ENCODE assay signal across 22 cellular contexts in genomic region chr5:81283976-81284375, GRCh38. TPM values are rescaled to one million over a fixed set of nuclear protein-coding genes. Genes with fewer than 3 reads are reported as not detected.
DNase-seq lines count a peak whose midpoint lies in the region; ATAC-seq, FAIRE-seq and TF ChIP-seq lines count a peak whose summit lies in the region.
"Had no signal": no experiment of that assay in that cellular context is flagged by ENCODE, and none has a peak within 500 bp of the region (broad histone marks: within the 10 kb centered on the region; RNA-seq: fewer than 3 reads in every experiment).

No MANE protein-coding gene starts in this region.

- H2AFZ ChIP-seq in keratinocyte (ENCODE audit: control insufficient read depth, low read length), result no peak overlapping the region
- H2AFZ ChIP-seq: GM23248 had no signal

- no peak overlapping the region for H3K9ac ChIP-seq in keratinocyte (ENCODE audit: control insufficient read depth, extremely low read depth, insufficient read depth, low read length)
- H3K9ac ChIP-seq: GM23248 had no signal

- peaks cover 16% of the 10 kb centered on the region for H3K4me1 ChIP-seq in keratinocyte (ENCODE audit: control insufficient read depth, extremely low read depth, insufficient read depth, low read length)
- H3K4me1 ChIP-seq in right lobe of liver, result peaks cover 0 to 7% (median 0%) of the 10 kb centered on the region in 4 donors

- no peaks in the 10 kb centered on the region for H3K27me3 ChIP-seq in keratinocyte (ENCODE audit: control insufficient read depth, extremely low read depth, insufficient read depth, low read length)
- no peaks in the 10 kb centered on the region for H3K27me3 ChIP-seq in right lobe of liver

- CTCF ChIA-PET in activated CD4-positive, alpha-beta memory T cell treated with anti-CD3 and anti-CD28 coated beads, Interleukin-2, amount 10 ng/mL, durations not matched to agents 7 days and 5 days (lab: Charles Lee), result interaction anchor here (0.7 to 0.9 kb wide), 2 partner anchors 10 to 13 kb away, joined by 3 read pairs; no protein-coding TSS in a partner anchor

- no peaks in the 10 kb centered on the region for H3K9me1 ChIP-seq in keratinocyte (ENCODE audit: control insufficient read depth, extremely low read depth, insufficient read depth, low read length)

- no peak overlapping the region for H3K4me3 Mint-ChIP-seq in activated naive CD8-positive, alpha-beta T cell treated with anti-CD3 and anti-CD28 coated beads for 36 hours
- H3K4me3 Mint-ChIP-seq in activated CD4-positive, alpha-beta memory T cell treated with anti-CD3 and anti-CD28 coated beads, Interleukin-2, amount 10 ng/mL, durations not matched to agents 7 days and 5 days, result no peak overlapping the region
- H3K4me3 Mint-ChIP-seq: CD4-positive, alpha-beta memory T cell had no signal

- peaks cover 7% of the 10 kb centered on the region for H3K9me3 Mint-ChIP-seq in activated naive CD8-positive, alpha-beta T cell treated with anti-CD3 and anti-CD28 coated beads for 36 hours
- peaks cover 5% of the 10 kb centered on the region for H3K9me3 Mint-ChIP-seq in activated CD4-positive, alpha-beta memory T cell treated with anti-CD3 and anti-CD28 coated beads, Interleukin-2, amount 10 ng/mL, durations not matched to agents 7 days and 5 days

- H3K79me2 ChIP-seq in keratinocyte (ENCODE audit: control insufficient read depth, insufficient read depth, low read length), result no peaks in the 10 kb centered on the region

- peaks cover 9% of the 10 kb centered on the region for H3K4me1 Mint-ChIP-seq in activated naive CD8-positive, alpha-beta T cell treated with anti-CD3 and anti-CD28 coated beads for 36 hours
- peaks cover 30% of the 10 kb centered on the region for H3K4me1 Mint-ChIP-seq in activated CD4-positive, alpha-beta memory T cell treated with anti-CD3 and anti-CD28 coated beads, Interleukin-2, amount 10 ng/mL, durations not matched to agents 7 days and 5 days

- no peaks in the 10 kb centered on the region for H4K20me1 ChIP-seq in keratinocyte (ENCODE audit: control insufficient read depth, extremely low read depth, insufficient read depth, low read length)

- H3K4me3 ChIP-seq in choroid plexus epithelial cell (ENCODE audit: low read depth, low read length), result no peak overlapping the region
- H3K4me3 ChIP-seq in keratinocyte (ENCODE audit: control insufficient read depth in 2 of 3, extremely low read depth in 1 of 3, insufficient read depth in 2 of 3, low read depth in 1 of 3, low read length in 3 of 3), result no peak overlapping the region
- no peak overlapping the region for H3K4me3 ChIP-seq in right lobe of liver
- H3K4me3 ChIP-seq: GM23248 had no signal

- H3K9me3 ChIP-seq in keratinocyte (ENCODE audit: control insufficient read depth, low read depth, low read length) (no peaks in the 10 kb centered on the region), right lobe of liver (no peaks in the 10 kb centered on the region)

- dilution Hi-C loops in keratinocyte (cut with MboI; ENCODE audit: extremely low pct_ligation_motif_present, low sequenced_read_pairs), result no loop called here

- TF ChIP-seq CTCF in choroid plexus epithelial cell (conservative IDR thresholded peaks at IDR 0.05; ENCODE audit: low read depth, low read length), result no peak
- TF ChIP-seq CTCF in keratinocyte (optimal IDR thresholded peaks at IDR 0.05 in 1 of 3, IDR thresholded peaks at IDR 0.05 in 1 of 3, conservative IDR thresholded peaks at IDR 0.05 in 1 of 3; ENCODE audit: extremely low read depth in 1 of 3, insufficient read depth in 2 of 3, low read length in 3 of 3), result no peak
- no peak for TF ChIP-seq CTCF in right lobe of liver (IDR thresholded peaks at IDR 0.05)

- peaks cover 39% of the 10 kb centered on the region for H3K36me3 Mint-ChIP-seq in activated naive CD8-positive, alpha-beta T cell treated with anti-CD3 and anti-CD28 coated beads for 36 hours
- H3K36me3 Mint-ChIP-seq in activated CD4-positive, alpha-beta memory T cell treated with anti-CD3 and anti-CD28 coated beads, Interleukin-2, amount 10 ng/mL, durations not matched to agents 7 days and 5 days (ENCODE audit: low read depth), result peaks cover 10% of the 10 kb centered on the region

- no peak overlapping the region for H3K27ac ChIP-seq in keratinocyte (ENCODE audit: control insufficient read depth, insufficient read depth, low read length)
- H3K27ac ChIP-seq in right lobe of liver, result no peak overlapping the region
- H3K27ac ChIP-seq: GM23248 had no signal

- no peaks in the 10 kb centered on the region for H3K27me3 Mint-ChIP-seq in activated naive CD8-positive, alpha-beta T cell treated with anti-CD3 and anti-CD28 coated beads for 36 hours
- H3K27me3 Mint-ChIP-seq in activated CD4-positive, alpha-beta memory T cell treated with anti-CD3 and anti-CD28 coated beads, Interleukin-2, amount 10 ng/mL, durations not matched to agents 7 days and 5 days, result no peaks in the 10 kb centered on the region
- H3K27me3 Mint-ChIP-seq: CD4-positive, alpha-beta memory T cell had no signal

- intact Hi-C loops in right lobe of liver (cut with DNase I), result no loop called here

- H3K36me3 ChIP-seq in keratinocyte (ENCODE audit: control insufficient read depth in 2 of 2, extremely low read depth in 1 of 2, insufficient read depth in 2 of 2, low read length in 2 of 2), result no peaks in the 10 kb centered on the region
- no peaks in the 10 kb centered on the region for H3K36me3 ChIP-seq in right lobe of liver

- peak; percentile 15 for DNase-seq in choroid plexus epithelial cell (ENCODE audit: low read depth)
- DNase-seq in keratinocyte (ENCODE audit: low read depth, low spot score), result no peak
- no peak for DNase-seq in right lobe of liver
- no peak for DNase-seq in stimulated activated CD4-positive, alpha-beta T cell treated with anti-CD3 and anti-CD28 coated beads, Interleukin-2, amount 100 ng/mL, for 48 hours
- no peak for DNase-seq in activated naive CD8-positive, alpha-beta T cell treated with anti-CD3 and anti-CD28 coated beads for 36 hours
- no peak for DNase-seq in activated CD4-positive, alpha-beta memory T cell treated with anti-CD3 and anti-CD28 coated beads, Interleukin-2, amount 10 ng/mL, durations not matched to agents 7 days and 5 days
- DNase-seq: C1 segment of cervical spinal cord; Calu3; CD4-positive, alpha-beta memory T cell; COR-L47; DMS53; DMS79 treated with DMSO at 0.1 percent for 48 hours; GM23248; H7; HCEC 1CT had no signal

- no peak overlapping the region for H3K4me2 ChIP-seq in keratinocyte (ENCODE audit: control insufficient read depth, extremely low read depth, insufficient read depth, low read depth, low read length)

- POLR2A ChIA-PET in activated CD4-positive, alpha-beta memory T cell treated with anti-CD3 and anti-CD28 coated beads, Interleukin-2, amount 10 ng/mL, durations not matched to agents 7 days and 5 days (lab: Charles Lee), result no interaction called here

- no peak overlapping the region for H3K27ac Mint-ChIP-seq in activated naive CD8-positive, alpha-beta T cell treated with anti-CD3 and anti-CD28 coated beads for 36 hours
- no peak overlapping the region for H3K27ac Mint-ChIP-seq in activated CD4-positive, alpha-beta memory T cell treated with anti-CD3 and anti-CD28 coated beads, Interleukin-2, amount 10 ng/mL, durations not matched to agents 7 days and 5 days
- H3K27ac Mint-ChIP-seq: CD4-positive, alpha-beta memory T cell had no signal

- WGBS in right lobe of liver (ENCODE audit: insufficient coverage, low coverage, low lambda C conversion rate, missing lambda C conversion rate), result 11% methylated on average over 1 of the region's 1 CpG

- TF ChIP-seq POLR2A in right lobe of liver (IDR thresholded peaks at IDR 0.05), result no peak

- peak in 3 of 4 donors; percentile 40 to 76 (median 48) for ATAC-seq in right lobe of liver
- ATAC-seq in HG03139 (IDR thresholded peaks at IDR 0.05; ENCODE audit: unreplicated experiment), result no peak

- peak; percentile 9 for FAIRE-seq in keratinocyte (lab: Jason Lieb, UNC)
- FAIRE-seq: GM12892, GM19239, H1 had no signal

RNA-seq across cellular contexts. Expression of gene ZCCHC9, which starts 17.4 kb away (rescaled TPM):
- 12.4 to 24.1 TPM (median 20.1 TPM) in 3 replicates for polyA plus RNA-seq in keratinocyte
- 20.0 TPM for polyA plus RNA-seq in keratinocyte (2011; ENCODE audit: low read depth)
- polyA plus RNA-seq in keratinocyte (2011; cell fraction: cytosol; rRNA removed), result 12.2 and 19.7 TPM in 2 replicates
- 10.6 and 17.5 TPM in 2 replicates for polyA plus RNA-seq in keratinocyte (2011; cell fraction: nucleus; rRNA removed)
- polyA plus RNA-seq in keratinocyte (2012; ENCODE audit: low replicate concordance), result 21.2 and 32.9 TPM in 2 replicates
- polyA minus RNA-seq in keratinocyte, result 0.36 to 9.6 TPM (median 3.1 TPM) in 3 replicates
- polyA minus RNA-seq in keratinocyte (2011; cell fraction: cytosol; rRNA and poly(A)+ RNA removed), result 9.0 TPM
- polyA minus RNA-seq in keratinocyte (2011; cell fraction: nucleus; rRNA and poly(A)+ RNA removed), result 3.7 and 4.2 TPM in 2 replicates
- total RNA-seq in right lobe of liver, result 10 to 100 TPM; 14.9 to 19.1 (median 17.2) TPM
- total RNA-seq in activated naive CD8-positive, alpha-beta T cell treated with anti-CD3 and anti-CD28 coated beads for 36 hours, result 10 to 100 TPM; 38.9 to 39.8 TPM
- 10 to 100 TPM; 41.3 to 43.2 TPM for total RNA-seq in activated CD4-positive, alpha-beta memory T cell treated with anti-CD3 and anti-CD28 coated beads, Interleukin-2, amount 10 ng/mL, durations not matched to agents 7 days and 5 days

RNA-seq across cellular contexts. Expression of gene CKMT2, which starts 50.9 kb away (rescaled TPM):
- polyA plus RNA-seq in keratinocyte, result not detected in 3 replicates
- polyA plus RNA-seq in keratinocyte (2011; ENCODE audit: low read depth), result not detected
- not detected in 2 replicates for polyA plus RNA-seq in keratinocyte (2011; cell fraction: cytosol; rRNA removed)
- polyA plus RNA-seq in keratinocyte (2011; cell fraction: nucleus; rRNA removed), result not detected in 2 replicates
- 0.25 TPM in 1 of 2 replicates, not detected in the other for polyA plus RNA-seq in keratinocyte (2012; ENCODE audit: low replicate concordance)
- polyA minus RNA-seq in keratinocyte, result not detected in 3 replicates
- polyA minus RNA-seq in keratinocyte (2011; cell fraction: cytosol; rRNA and poly(A)+ RNA removed), result not detected
- not detected in 2 replicates for polyA minus RNA-seq in keratinocyte (2011; cell fraction: nucleus; rRNA and poly(A)+ RNA removed)
- 1 to 10 TPM in 2 of 6 experiments, under 1 TPM in 4; 0.39 to 1.8 (median 0.80) TPM for total RNA-seq in right lobe of liver
- total RNA-seq in activated naive CD8-positive, alpha-beta T cell treated with anti-CD3 and anti-CD28 coated beads for 36 hours, result not detected
- total RNA-seq in activated CD4-positive, alpha-beta memory T cell treated with anti-CD3 and anti-CD28 coated beads, Interleukin-2, amount 10 ng/mL, durations not matched to agents 7 days and 5 days, result not detected
- total RNA-seq: A673; Calu3; CD4-positive, alpha-beta memory T cell; Daoy; G401; GM23248 had no signal
- polyA plus RNA-seq: CD4-positive, alpha-beta memory T cell; GM23248 had no signal
